In genomic region chr5:42259914-42260313, GRCh38 we compare ENCODE assay signal across 5 cellular contexts.
A peak's percentile ranks its signal among the peaks of the same experiment; 100 is the strongest.
DNase-seq lines count a peak whose midpoint lies in the region; ATAC-seq and TF ChIP-seq lines count a peak whose summit lies in the region.
"Not testable (repeated sequence)": the region's sequence is repeated elsewhere in the genome, so short reads cannot be mapped to it uniquely, and the experiment has no call there.

No MANE protein-coding gene starts in this region.

- H2AFZ ChIP-seq in PC-9: peak overlapping the region; percentile 32

- H3K79me2 ChIP-seq in PC-9 (ENCODE audit: low read depth): not testable (repeated sequence)

- intact Hi-C loops in PC-9 (cut with micrococcal nuclease; ENCODE audit: unreplicated experiment); Right ventricle myocardium inferior (cut with DNase I): not testable (repeated sequence)

- not testable (repeated sequence) for H3K27me3 ChIP-seq in PC-9 (ENCODE audit: insufficient read depth, low read depth)

- H3F3A ChIP-seq in PC-9 (ENCODE audit: insufficient read depth, low read depth): not testable (repeated sequence)

- not testable (repeated sequence) for ATAC-seq in Right ventricle myocardium inferior

- not testable (repeated sequence) for H3K9me2 ChIP-seq in PC-9 (ENCODE audit: insufficient read depth)

- POLR2A ChIA-PET in HEK293 (lab: Yijun Ruan, JAX); PC-9 (lab: Charles Lee; ENCODE audit: unreplicated experiment): not testable (repeated sequence)

- H3K27ac ChIP-seq in HEK293 (ENCODE audit: extremely low read depth, low read depth, low read length); PC-9: not testable (repeated sequence)

- peak overlapping the region; percentile 71 for H3K4me2 ChIP-seq in PC-9

- not testable (repeated sequence) for H3K4me1 ChIP-seq in HEK293 (ENCODE audit: control insufficient read depth, insufficient read depth, low read length); PC-9 (replicated peaks; ENCODE audit: insufficient read depth)

- DNase-seq in COLO668 (lab: John Stamatoyannopoulos, UW; ENCODE audit: unreplicated experiment) (peak; percentile 49), NCI-H748 (lab: John Stamatoyannopoulos, UW; ENCODE audit: unreplicated experiment) (peak; percentile 95), PC-9 (peak in 1 of 2 experiments; percentile 2), Right ventricle myocardium inferior (ENCODE audit: missing footprints) (peak; percentile 20)

- not testable (repeated sequence) for H3K36me3 ChIP-seq in HEK293 (ENCODE audit: control insufficient read depth in 2 of 2, insufficient read depth in 1 of 2, low read length in 2 of 2); PC-9 (ENCODE audit: low read depth)

- H4K20me1 ChIP-seq in PC-9 (ENCODE audit: insufficient read depth): not testable (repeated sequence)

- TF ChIP-seq CTCF in HEK293 (tag by site-specific recombination; IDR thresholded peaks at IDR 0.05); PC-9 (conservative IDR thresholded peaks at IDR 0.05): not testable (repeated sequence)

- not testable (repeated sequence) for H3K9me3 ChIP-seq in HEK293 (ENCODE audit: control insufficient read depth, insufficient read depth, low read depth, low read length); PC-9 (ENCODE audit: insufficient read depth, low read depth)

- not testable (repeated sequence) for BruUV-seq in PC-9 (replicated peaks; lab: Mats Ljungman, UMichigan)

- CTCF ChIA-PET in HEK293 (lab: Yijun Ruan, JAX); PC-9 (lab: Charles Lee): not testable (repeated sequence)

- not testable (repeated sequence) for H3K4me3 ChIP-seq in HEK293 (ENCODE audit: low read depth, low read length)
- H3K4me3 ChIP-seq in PC-9: peak overlapping the region; percentile 50; the same call in 1 of the 2 replicates

TF ChIP-seq in HEK293, 187 proteins besides CTCF, POLR2A, EP300 and RAD21:
- TF ChIP-seq ZBTB10 (tag by site-specific recombination; IDR thresholded peaks at IDR 0.05): peak; percentile 75; the same call in 1 of the 2 replicates
- peak; percentile 72 for TF ChIP-seq ZBTB48 (tag by site-specific recombination; IDR thresholded peaks at IDR 0.05)
